25 cellular contexts compared by ENCODE assay signal in the genomic region with DNA sequence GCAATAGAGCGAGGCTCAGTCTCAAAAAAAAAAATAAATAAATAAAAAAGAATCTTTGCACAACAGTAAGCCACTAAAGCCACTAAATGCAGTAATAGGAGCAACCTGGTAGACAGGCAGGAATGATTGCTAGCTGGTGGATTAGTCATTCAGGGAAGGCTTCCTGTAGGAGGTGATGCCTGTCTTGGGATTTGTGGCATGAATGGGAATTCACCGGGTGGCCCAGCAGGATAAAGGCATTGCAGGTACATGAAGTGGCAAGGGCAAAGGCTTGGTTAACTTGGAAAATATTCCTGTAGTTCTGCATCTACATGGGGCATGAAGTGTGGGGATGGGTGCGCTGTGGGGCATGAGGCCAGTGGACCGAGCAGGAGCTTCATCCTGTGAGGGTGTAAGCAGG.
"Had no signal": no experiment of that assay in that cellular context is flagged by ENCODE, and none has a peak within 500 bp of the region (broad histone marks: within the 10 kb centered on the region; RNA-seq: fewer than 3 reads in every experiment).

No MANE protein-coding gene starts in this region.

- H3K27me3 ChIP-seq: ovary, right atrium auricular region, stomach, suprapubic skin, tibial nerve had no signal

- H3K9me3 Mint-ChIP-seq: activated B cell treated with CpG ODN at 0.5 μM for 24 hours; activated naive CD4-positive, alpha-beta T cell treated with anti-CD3 and anti-CD28 coated beads, Interleukin-2, amount 50 U/mL, for 72 hours; naive thymus-derived CD8-positive, alpha-beta T cell; stimulated activated effector memory CD8-positive, alpha-beta T cell treated with anti-CD3 and anti-CD28 coated beads, Interleukin-12 subunit alpha, Interleukin-12 subunit beta, amount 100 ng/mL, for 72 hours had no signal

- H3K4me3 Mint-ChIP-seq: activated B cell treated with CpG ODN at 0.5 μM for 24 hours; activated CD4-positive, alpha-beta T cell treated with anti-CD3 and anti-CD28 coated beads for 36 hours; naive thymus-derived CD8-positive, alpha-beta T cell; stimulated activated effector memory CD8-positive, alpha-beta T cell treated with anti-CD3 and anti-CD28 coated beads, Interleukin-12 subunit alpha, Interleukin-12 subunit beta, amount 100 ng/mL, for 72 hours had no signal

- H3K27ac Mint-ChIP-seq: stimulated activated effector memory CD8-positive, alpha-beta T cell treated with anti-CD3 and anti-CD28 coated beads, Interleukin-12 subunit alpha, Interleukin-12 subunit beta, amount 100 ng/mL, for 72 hours had no signal

- DNase-seq: activated B cell treated with CpG ODN at 0.5 μM for 24 hours; activated CD4-positive, alpha-beta T cell treated with anti-CD3 and anti-CD28 coated beads for 36 hours; activated CD4-positive, alpha-beta T cell treated with anti-CD3 and anti-CD28 coated beads, Interleukin-2, amount 50 U/mL, for 4 hours; activated gamma-delta T cell; brain microvascular endothelial cell; central memory CD4-positive, alpha-beta T cell; dermis blood vessel endothelial cell; effector CD8-positive, alpha-beta T cell; foreskin melanocyte; kidney; lower lobe of right lung; ovary; psoas muscle; stimulated activated CD4-positive, alpha-beta T cell treated with anti-CD3 and anti-CD28 coated beads, Interleukin-2, amount 100 ng/mL, for 24 hours; stomach; T-helper 1 cell had no signal

- ATAC-seq: activated CD4-positive, alpha-beta T cell treated with anti-CD3 and anti-CD28 coated beads for 36 hours; activated naive CD4-positive, alpha-beta T cell treated with anti-CD3 and anti-CD28 coated beads, Interleukin-2, amount 50 U/mL, for 72 hours; esophagus mucosa; left lobe of liver; lower lobe of right lung; naive thymus-derived CD8-positive, alpha-beta T cell; psoas muscle; stimulated activated effector memory CD8-positive, alpha-beta T cell treated with anti-CD3 and anti-CD28 coated beads, Interleukin-12 subunit alpha, Interleukin-12 subunit beta, amount 100 ng/mL, for 72 hours had no signal

- H3K4me3 ChIP-seq: lower lobe of right lung, ovary, psoas muscle, right atrium auricular region, skin epidermis, stomach, suprapubic skin, tibial nerve had no signal

- H3K36me3 Mint-ChIP-seq: activated naive CD4-positive, alpha-beta T cell treated with anti-CD3 and anti-CD28 coated beads, Interleukin-2, amount 50 U/mL, for 72 hours had no signal

- H3K36me3 ChIP-seq: brain microvascular endothelial cell, ovary, right atrium auricular region, suprapubic skin had no signal

- H3K27ac ChIP-seq: brain microvascular endothelial cell, lower lobe of right lung, ovary, psoas muscle, right atrium auricular region, skin epidermis, stomach, suprapubic skin, tibial nerve had no signal

- H3K27me3 Mint-ChIP-seq: activated B cell treated with CpG ODN at 0.5 μM for 24 hours; activated CD4-positive, alpha-beta T cell treated with anti-CD3 and anti-CD28 coated beads for 36 hours; naive thymus-derived CD8-positive, alpha-beta T cell had no signal

- H3K4me1 ChIP-seq: suprapubic skin had no signal
